24 cellular contexts compared by ENCODE assay signal in the genomic region with DNA sequence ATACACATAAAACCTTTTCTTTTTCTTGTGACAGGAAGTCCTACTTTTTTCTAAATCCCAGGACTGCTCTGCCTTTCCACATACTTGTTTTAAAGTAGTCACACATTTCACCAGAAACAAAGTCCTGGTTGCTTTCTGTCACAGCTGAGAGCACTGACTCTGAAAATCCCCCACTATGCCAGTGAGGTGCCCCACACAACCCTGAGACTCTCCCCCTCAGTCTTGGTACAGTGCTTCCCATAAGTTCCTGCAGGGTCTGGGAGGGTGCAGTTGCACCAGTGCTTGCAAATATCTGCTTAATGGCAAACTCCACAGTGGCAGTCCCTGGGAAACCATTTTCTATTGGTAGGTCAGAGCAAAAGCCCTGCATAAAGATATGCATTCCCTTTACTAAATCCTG.
"Had no signal": no experiment of that assay in that cellular context is flagged by ENCODE, and none has a peak within 500 bp of the region (broad histone marks: within the 10 kb centered on the region; RNA-seq: fewer than 3 reads in every experiment).

No MANE protein-coding gene starts in this region.

- H3K27me3 Mint-ChIP-seq: stimulated activated memory B cell treated with anti-CD40 and anti-IgM and Interleukin-4, amounts not matched to agents 10 μg/mL and 1 μg/mL and 100 μg/mL, for 72 hours had no signal

- H3K4me3 ChIP-seq: heart left ventricle, lower lobe of right lung, ovary, prostate gland, right lobe of liver, smooth muscle cell, tibial nerve, uterus had no signal

- H3K36me3 ChIP-seq: heart left ventricle, lower lobe of right lung, ovary, prostate gland, right lobe of liver, tibial nerve, uterus had no signal

- H3K27ac Mint-ChIP-seq: naive thymus-derived CD8-positive, alpha-beta T cell; stimulated activated memory B cell treated with anti-CD40 and anti-IgM and Interleukin-4, amounts not matched to agents 10 μg/mL and 1 μg/mL and 100 μg/mL, for 72 hours; stimulated activated naive CD8-positive, alpha-beta T cell treated with anti-CD3 and anti-CD28 coated beads, Interleukin-15, amount 100 ng/mL, for 72 hours; type B pancreatic cell had no signal

- H3K4me1 ChIP-seq: heart left ventricle, lower lobe of right lung, prostate gland, right lobe of liver, tibial nerve, uterus had no signal

- DNase-seq: glutamatergic neuron; heart left ventricle; hypothalamus; islet precursor cell; lower lobe of right lung; mammary epithelial cell; mesenchymal stem cell; naive thymus-derived CD8-positive, alpha-beta T cell; ovary; right lobe of liver; stimulated activated CD4-positive, alpha-beta T cell treated with anti-CD3 and anti-CD28 coated beads, Interleukin-1b, Interleukin-23, amount 100 ng/mL, for 48 hours; stimulated activated CD4-positive, alpha-beta T cell treated with anti-CD3 and anti-CD28 coated beads, Interleukin-2, amount 100 ng/mL, for 48 hours; stimulated activated CD4-positive, alpha-beta T cell treated with anti-CD3 and anti-CD28 coated beads, Interleukin-4, amount 100 ng/mL, for 4 hours; stimulated activated CD8-positive, alpha-beta memory T cell treated with anti-CD3 and anti-CD28 coated beads, Interleukin-4, amount 100 ng/mL, for 48 hours; stimulated activated naive CD4-positive, alpha-beta T cell treated with Interleukin-2 at 50 U/mL for 16 hours; stimulated activated naive CD8-positive, alpha-beta T cell treated with anti-CD3 and anti-CD28 coated beads, Interleukin-15, amount 100 ng/mL, for 72 hours; substantia nigra; uterus had no signal

- H3K9me3 ChIP-seq: ovary, prostate gland, right lobe of liver, tibial nerve had no signal

- H3K4me3 Mint-ChIP-seq: naive thymus-derived CD8-positive, alpha-beta T cell; stimulated activated memory B cell treated with anti-CD40 and anti-IgM and Interleukin-4, amounts not matched to agents 10 μg/mL and 1 μg/mL and 100 μg/mL, for 72 hours; stimulated activated naive CD8-positive, alpha-beta T cell treated with anti-CD3 and anti-CD28 coated beads, Interleukin-15, amount 100 ng/mL, for 72 hours; type B pancreatic cell had no signal

- H3K27me3 ChIP-seq: ovary, right lobe of liver, tibial nerve, uterus had no signal

- H3K36me3 Mint-ChIP-seq: stimulated activated memory B cell treated with anti-CD40 and anti-IgM and Interleukin-4, amounts not matched to agents 10 μg/mL and 1 μg/mL and 100 μg/mL, for 72 hours; type B pancreatic cell had no signal

- ATAC-seq: heart left ventricle; left lobe of liver; lower lobe of right lung; naive thymus-derived CD8-positive, alpha-beta T cell; right lobe of liver; stimulated activated memory B cell treated with anti-CD40 and anti-IgM and Interleukin-4, amounts not matched to agents 10 μg/mL and 1 μg/mL and 100 μg/mL, for 72 hours; stimulated activated naive CD8-positive, alpha-beta T cell treated with anti-CD3 and anti-CD28 coated beads, Interleukin-15, amount 100 ng/mL, for 72 hours had no signal
